18 cellular contexts compared by ENCODE assay signal in genomic region chr6:39653631-39654030, GRCh38.
A peak's percentile ranks its signal among the peaks of the same experiment; 100 is the strongest.
DNase-seq lines count a peak whose midpoint lies in the region; ATAC-seq and TF ChIP-seq lines count a peak whose summit lies in the region.
"Had no signal": no experiment of that assay in that cellular context is flagged by ENCODE, and none has a peak within 500 bp of the region (broad histone marks: within the 10 kb centered on the region; RNA-seq: fewer than 3 reads in every experiment).

No MANE protein-coding gene starts in this region.

- 56 to 72% (median 58%) methylated on average over 2 of the region's 2 CpGs for WGBS in adrenal gland, 4 donors

- no peak overlapping the region for H3K27ac ChIP-seq in adrenal gland
- H3K27ac ChIP-seq: RWPE1 had no signal

- H3K27ac Mint-ChIP-seq in stimulated activated naive B cell treated with anti-CD40 and anti-IgM and Interleukin-4, amounts not matched to agents 10 μg/mL and 1 μg/mL and 100 μg/mL, for 72 hours, result no peak overlapping the region

- no peaks in the 10 kb centered on the region for H3K9me3 ChIP-seq in adrenal gland (replicated peaks in 1 of 3)
- H3K9me3 ChIP-seq: Caco-2 had no signal

- TF ChIP-seq CTCF in adrenal gland (IDR thresholded peaks at IDR 0.05), result no peak

- H3K4me1 Mint-ChIP-seq in stimulated activated naive B cell treated with anti-CD40 and anti-IgM and Interleukin-4, amounts not matched to agents 10 μg/mL and 1 μg/mL and 100 μg/mL, for 72 hours, result peaks cover 0 to 5% of the 10 kb centered on the region in 2 donors

- peaks cover 18 to 33% of the 10 kb centered on the region in 2 donors for H3K27me3 Mint-ChIP-seq in stimulated activated naive B cell treated with anti-CD40 and anti-IgM and Interleukin-4, amounts not matched to agents 10 μg/mL and 1 μg/mL and 100 μg/mL, for 72 hours

- DNase-seq in SK-MEL-5 (ENCODE audit: low read depth, low spot score) (peak; percentile 81), epidermal melanocyte (ENCODE audit: insufficient read length, low spot score) (peak; percentile 31), midbrain (lab: John Stamatoyannopoulos, UW) (peak; percentile 61), superior temporal gyrus (ENCODE audit: extremely low spot score) (peak; percentile 71), adrenal gland (no peak), GDM1 (lab: John Stamatoyannopoulos, UW) (no peak)
- DNase-seq in stimulated activated naive B cell treated with anti-CD40 and anti-IgM and Interleukin-4, amounts not matched to agents 10 μg/mL and 1 μg/mL and 100 μg/mL, for 72 hours, result no peak
- DNase-seq: ACHN, AML-193, Caco-2, DMS53, MV-4-11, NCI-H1436, NCI-H2029, NCI-H774 had no signal

- no peaks in the 10 kb centered on the region for H3K36me3 Mint-ChIP-seq in stimulated activated naive B cell treated with anti-CD40 and anti-IgM and Interleukin-4, amounts not matched to agents 10 μg/mL and 1 μg/mL and 100 μg/mL, for 72 hours

- H3K4me1 ChIP-seq in adrenal gland (replicated peaks in 1 of 2), result no peaks in the 10 kb centered on the region
- H3K4me1 ChIP-seq: Caco-2 had no signal

- intact Hi-C loops in adrenal gland (cut with DNase I), result no loop called here

- no peaks in the 10 kb centered on the region for H3K27me3 ChIP-seq in adrenal gland

- no peaks in the 10 kb centered on the region for H3K36me3 ChIP-seq in adrenal gland (replicated peaks in 1 of 2)

- no peak overlapping the region for H3K4me3 Mint-ChIP-seq in stimulated activated naive B cell treated with anti-CD40 and anti-IgM and Interleukin-4, amounts not matched to agents 10 μg/mL and 1 μg/mL and 100 μg/mL, for 72 hours

- H3K9me3 Mint-ChIP-seq in stimulated activated naive B cell treated with anti-CD40 and anti-IgM and Interleukin-4, amounts not matched to agents 10 μg/mL and 1 μg/mL and 100 μg/mL, for 72 hours, result no peaks in the 10 kb centered on the region

- ATAC-seq in HG03442 (IDR thresholded peaks at IDR 0.05; ENCODE audit: unreplicated experiment), result no peak
- ATAC-seq in stimulated activated naive B cell treated with anti-CD40 and anti-IgM and Interleukin-4, amounts not matched to agents 10 μg/mL and 1 μg/mL and 100 μg/mL, for 72 hours (replicated peaks), result no peak
- ATAC-seq: K562 had no signal

- no peak for TF ChIP-seq POLR2A in adrenal gland (IDR thresholded peaks at IDR 0.05)

- in situ Hi-C loops in SK-MEL-5 (cut with HindIII; ENCODE audit: low pct_unique_long_range_greater_than_20kb, low sequenced_read_pairs), result no loop called here

- no peak overlapping the region for H3K4me3 ChIP-seq in adrenal gland
- H3K4me3 ChIP-seq: K562 had no signal

Comparison
In these comparisons a context has a peak if more than half of its experiments do, and no peak if none do; other contexts are left out.
1. DNase-seq: peak in SK-MEL-5 (single experiment), epidermal melanocyte (single experiment), midbrain (single experiment) and superior temporal gyrus (single experiment); none in adrenal gland (0 of 7), stimulated activated naive B cell treated with anti-CD40 and anti-IgM and Interleukin-4, amounts not matched to agents 10 μg/mL and 1 μg/mL and 100 μg/mL, for 72 hours (single experiment) and GDM1 (single experiment).